Comparison of ENCODE assay signal across 25 cellular contexts in the genomic region with DNA sequence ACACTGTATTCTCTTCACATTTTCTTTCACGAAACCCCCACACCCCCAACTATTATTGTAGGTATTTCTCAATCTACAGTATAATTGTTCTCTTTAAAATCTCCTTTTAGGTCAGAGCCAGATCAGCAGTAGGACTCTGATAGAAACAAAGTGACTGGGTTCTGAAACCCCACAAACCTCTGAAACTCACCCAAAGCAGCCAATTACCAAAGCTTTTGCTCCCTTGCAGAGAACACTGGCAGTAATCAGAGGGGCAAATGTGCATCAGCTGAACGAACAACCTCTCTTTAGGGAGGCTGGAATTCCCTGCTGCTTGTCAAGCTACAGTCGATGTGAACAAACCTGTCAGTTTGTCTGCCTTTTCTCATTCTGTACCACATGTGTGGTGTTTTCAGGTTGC.
"Had no signal": no experiment of that assay in that cellular context is flagged by ENCODE, and none has a peak within 500 bp of the region (broad histone marks: within the 10 kb centered on the region; RNA-seq: fewer than 3 reads in every experiment).

No MANE protein-coding gene starts in this region.

- H3K79me2 ChIP-seq: hepatocyte had no signal

- H3K4me3 Mint-ChIP-seq: activated naive CD8-positive, alpha-beta T cell; activated T-cell treated with anti-CD3 and anti-CD28 coated beads, Interleukin-2, amount 50 U/mL, for 24 hours; immature natural killer cell; naive B cell had no signal

- H3K27ac ChIP-seq: adrenal gland, ascending aorta, foreskin keratinocyte, hepatocyte, ovary, psoas muscle, right atrium auricular region, spleen, upper lobe of left lung had no signal

- H3K36me3 Mint-ChIP-seq: activated naive CD8-positive, alpha-beta T cell; immature natural killer cell; naive B cell had no signal

- H3K4me1 ChIP-seq: adrenal gland, ascending aorta, foreskin keratinocyte, psoas muscle, right atrium auricular region, spleen, upper lobe of left lung had no signal

- H3K4me2 ChIP-seq: hepatocyte had no signal

- H3K9me3 Mint-ChIP-seq: activated T-cell treated with anti-CD3 and anti-CD28 coated beads, Interleukin-2, amount 50 U/mL, for 24 hours; activated T-helper 2 cell treated with anti-CD3 and anti-CD28 coated beads, Interferon-gamma antibody, Interleukin-2, Interleukin-4, amounts not matched to agents 10 μg/mL and 5 μg/mL and 100 μg/mL, durations not matched to agents 14 hours and 24 hours and 36 hours had no signal

- H3K9me3 ChIP-seq: adrenal gland, ascending aorta, ovary, psoas muscle, right atrium auricular region, upper lobe of left lung had no signal

- H3K27me3 Mint-ChIP-seq: activated naive CD8-positive, alpha-beta T cell; activated T-cell treated with anti-CD3 and anti-CD28 coated beads, Interleukin-2, amount 50 U/mL, for 24 hours; naive B cell had no signal

- H3K27ac Mint-ChIP-seq: activated naive CD8-positive, alpha-beta T cell; activated T-cell treated with anti-CD3 and anti-CD28 coated beads, Interleukin-2, amount 50 U/mL, for 24 hours; activated T-helper 2 cell treated with anti-CD3 and anti-CD28 coated beads, Interferon-gamma antibody, Interleukin-2, Interleukin-4, amounts not matched to agents 10 μg/mL and 5 μg/mL and 100 μg/mL, durations not matched to agents 14 hours and 24 hours and 36 hours; immature natural killer cell; naive B cell had no signal

- ATAC-seq: foreskin keratinocyte; left lobe of liver; psoas muscle; stimulated activated naive CD8-positive, alpha-beta T cell treated with anti-CD3 and anti-CD28 coated beads, Interleukin-15, Interleukin-2, amounts not matched to agents 100 U/mL and 50 U/mL, for 24 hours had no signal

- H3K4me3 ChIP-seq: adrenal gland, ascending aorta, hepatocyte, lung, ovary, psoas muscle, right atrium auricular region, spleen, upper lobe of left lung had no signal

- DNase-seq: activated CD8-positive, alpha-beta memory T cell treated with anti-CD3 and anti-CD28 coated beads for 24 hours; activated CD8-positive, alpha-beta memory T cell treated with anti-CD3 and anti-CD28 coated beads, Interleukin-2, amount 50 U/mL, for 4 hours; activated naive CD4-positive, alpha-beta T cell; activated T-cell treated with anti-CD3 and anti-CD28 coated beads, Interleukin-2, amount 50 U/mL, for 24 hours; adrenal gland; central memory CD4-positive, alpha-beta T cell; effector memory CD4-positive, alpha-beta T cell; foreskin keratinocyte; glutamatergic neuron; immature natural killer cell; naive B cell; ovary; psoas muscle; spleen; stimulated activated CD4-positive, alpha-beta T cell treated with anti-CD3 and anti-CD28 coated beads, Interleukin-4, amount 100 ng/mL, for 1 hour; stimulated activated naive CD8-positive, alpha-beta T cell treated with anti-CD3 and anti-CD28 coated beads, Interleukin-15, Interleukin-2, amounts not matched to agents 100 U/mL and 50 U/mL, for 24 hours; T-helper 9 cell; upper lobe of left lung had no signal

- H3K27me3 ChIP-seq: adrenal gland, ascending aorta, hepatocyte, ovary, right atrium auricular region, spleen, upper lobe of left lung had no signal

- H3K4me1 Mint-ChIP-seq: immature natural killer cell, naive B cell had no signal

- H2AFZ ChIP-seq: hepatocyte had no signal

- H3K36me3 ChIP-seq: adrenal gland, ascending aorta, ovary, right atrium auricular region, spleen, upper lobe of left lung had no signal
